Comparison of ENCODE assay signal across 8 cellular contexts in genomic region chr16:47493358-47494337, GRCh38. TPM values are rescaled to one million over a fixed set of nuclear protein-coding genes. Genes with fewer than 3 reads are reported as not detected.
DNase-seq lines count a peak whose midpoint lies in the region; ATAC-seq, FAIRE-seq and TF ChIP-seq lines count a peak whose summit lies in the region.

No MANE protein-coding gene starts in this region.

- in situ Hi-C loops in HepG2 (cut with HindIII; ENCODE audit: extremely low pct_ligation_motif_present, low pct_unique_long_range_greater_than_20kb) = no loop called here

- TF ChIP-seq POLR2A in HepG2 (IDR thresholded peaks at IDR 0.05; ENCODE audit: insufficient read depth in 1 of 2, low read depth in 2 of 2, low read length in 2 of 2) = no peak

- H3K4me1 ChIP-seq in HepG2 (ENCODE audit: insufficient read depth, low read length) = peaks cover 59% of the 10 kb centered on the region

- no peak overlapping the region for H2AFZ ChIP-seq in HepG2 (ENCODE audit: low read length)

- no peak for FAIRE-seq in HepG2 (lab: Jason Lieb, UNC)

- POLR2A ChIA-PET in GM10248 (lab: Yijun Ruan, JAX) = no interaction called here
- POLR2A ChIA-PET in HepG2 (lab: Yijun Ruan, JAX) = interaction anchor here (1.1 to 3.4 kb wide), 4 partner anchors 12 to 32 kb away, joined by 3 to 23 read pairs (median 6); partner anchors contain the start of genes ITFG1 and PHKB

- H3K27me3 ChIP-seq in HepG2 (ENCODE audit: control insufficient read depth in 1 of 2, insufficient read depth in 2 of 2, low read length in 2 of 2) = no peaks in the 10 kb centered on the region

- peak overlapping the region; percentile 65 for H3K27ac ChIP-seq in HepG2 (ENCODE audit: extremely low read length, insufficient read depth, low read length)

- TF ChIP-seq RAD21 in HepG2 (CRISPR knock-in tag; IDR thresholded peaks at IDR 0.05) = no peak

- H3K79me2 ChIP-seq in HepG2 (ENCODE audit: insufficient read depth, low read length) = peaks cover 30% of the 10 kb centered on the region

- no peak overlapping the region; the same call in 1 of the 2 replicates for H3K9ac ChIP-seq in HepG2 (ENCODE audit: insufficient read depth, low read depth, low read length)

- 74% methylated on average over 9 of the region's 9 CpGs for WGBS in HepG2 (ENCODE audit: low lambda C conversion rate)

- H3K36me3 ChIP-seq in HepG2 (replicated peaks in 1 of 2; ENCODE audit: control insufficient read depth in 1 of 2, insufficient read depth in 2 of 2, low read length in 2 of 2) = peaks cover 0 to 9% of the 10 kb centered on the region in 2 experiments; a peak in 1 of 5 replicates

- TF ChIP-seq EP300 in HepG2 (IDR thresholded peaks at IDR 0.05; ENCODE audit: low read depth in 2 of 2, low read length in 2 of 2) = no peak
- no peak for TF ChIP-seq EP300 in HepG2 (CRISPR knock-in tag; IDR thresholded peaks at IDR 0.05; ENCODE audit: borderline replicate concordance)

- CTCF ChIA-PET in GM10248 (lab: Yijun Ruan, JAX) (interaction anchor here (0.8 to 2.0 kb wide), 8 partner anchors 13 to 351 kb away, joined by 3 to 8 read pairs (median 5); partner anchors contain the start of genes ITFG1, NETO2 and PHKB), HepG2 (lab: Yijun Ruan, JAX; ENCODE audit: low intra/inter-chr PET ratio, low total read pairs) (no interaction called here)

- H3K4me3 ChIP-seq in HepG2 (replicated peaks in 1 of 3; ENCODE audit: insufficient read depth in 1 of 3, low read depth in 2 of 3, low read length in 3 of 3) = peak overlapping the region in 1 of 3 experiments; percentile 32; a peak in 2 of 6 replicates

- TSS peak; percentile 22 for BruUV-seq in HepG2 (replicated peaks; lab: Mats Ljungman, UMichigan)

- peak overlapping the region; percentile 68 for H3K4me2 ChIP-seq in HepG2 (ENCODE audit: low read depth, low read length)

- DNase-seq in GM10248 (ENCODE audit: extremely low spot score) (peak; percentile 31), Kasumi-1 (lab: John Stamatoyannopoulos, UW) (peak; percentile 38 to 53), HepG2 (ENCODE audit: low spot score) (no peak), midbrain (lab: John Stamatoyannopoulos, UW) (no peak), head of caudate nucleus (no peak), NCI-H345 treated with DMSO at 0.1 percent for 48 hours (lab: John Stamatoyannopoulos, UW; ENCODE audit: unreplicated experiment) (no peak)
- DNase-seq in activated CD4-positive, alpha-beta T cell treated with anti-CD3 and anti-CD28 coated beads for 4 hours = no peak

- H4K20me1 ChIP-seq in HepG2 (ENCODE audit: insufficient read depth, low read length) = no peaks in the 10 kb centered on the region

- intact Hi-C loops in HepG2 (cut with micrococcal nuclease; ENCODE audit: unreplicated experiment) (loop anchor here (5.0 kb wide), 1 partner anchor 44 kb away; no protein-coding TSS in a partner anchor), head of caudate nucleus (cut with DNase I) (no loop called here)

- no peaks in the 10 kb centered on the region for H3K9me3 ChIP-seq in HepG2 (ENCODE audit: low read length)

- TF ChIP-seq CTCF in GM10248 (IDR thresholded peaks at IDR 0.05; ENCODE audit: control extremely low read depth, extremely low read depth, low read depth, missing control alignments) = no peak
- no peak for TF ChIP-seq CTCF in HepG2 (CRISPR knock-in tag; IDR thresholded peaks at IDR 0.05)

- peak; percentile 54 for ATAC-seq in GM21526 (IDR thresholded peaks at IDR 0.05; ENCODE audit: low FRiP score, unreplicated experiment)
- ATAC-seq in HepG2 = no peak

TF ChIP-seq in HepG2, 621 proteins besides CTCF, POLR2A, EP300 and RAD21:
- TF ChIP-seq ZNF18 (CRISPR knock-in tag; IDR thresholded peaks at IDR 0.05; ENCODE audit: insufficient replicate concordance) = no peak
- 0 out of 2 replicates have a peak, but pooled peaks have one; percentile 1 for TF ChIP-seq TFDP1 (CRISPR knock-in tag; IDR thresholded peaks at IDR 0.05; ENCODE audit: borderline replicate concordance)
- TF ChIP-seq ZSCAN9 (CRISPR knock-in tag; IDR thresholded peaks at IDR 0.05; ENCODE audit: borderline replicate concordance) = 0 out of 2 replicates have a peak, but pooled peaks have one; percentile 6
- TF ChIP-seq EHMT2 (IDR thresholded peaks at IDR 0.05; ENCODE audit: borderline replicate concordance, low read depth, low read length) = 0 out of 2 replicates have a peak, but pooled peaks have one; percentile 21
- TF ChIP-seq TAF15 (IDR thresholded peaks at IDR 0.05; ENCODE audit: low read depth, low read length, poor library complexity, severe bottlenecking) = no peak
- TF ChIP-seq KDM3A (CRISPR knock-in tag; IDR thresholded peaks at IDR 0.05; ENCODE audit: low read depth) = no peak
- 0 out of 4 replicates have a peak, but pooled peaks of 1 of the 2 experiments have one; percentile 32 for TF ChIP-seq KLF16 (CRISPR knock-in tag; IDR thresholded peaks at IDR 0.05)
- TF ChIP-seq CREB1 (IDR thresholded peaks at IDR 0.05) = no peak
- 0 out of 2 replicates have a peak, but pooled peaks have one; percentile 11 for TF ChIP-seq CREB1 (CRISPR knock-in tag; IDR thresholded peaks at IDR 0.05)

RNA-seq across cellular contexts. Expression of gene PHKB, which starts 32.5 kb away (rescaled TPM):
- total RNA-seq in HepG2 (2016; rRNA removed; fragmentation: Illumina TruSeq; extraction: Trizol) = 66.0 and 95.1 TPM in 2 replicates
- total RNA-seq in HepG2 (2016; cell fraction: cytosol; rRNA removed; fragmentation: Illumina TruSeq; extraction: Trizol; ENCODE audit: low read depth) = 200 and 220 TPM in 2 replicates
- total RNA-seq in HepG2 (2016; cell fraction: insoluble cytoplasmic fraction; rRNA removed; fragmentation: Illumina TruSeq; extraction: Trizol) = 58.0 and 93.2 TPM in 2 replicates
- 88.4 and 98.7 TPM in 2 replicates for total RNA-seq in HepG2 (2016; cell fraction: membrane; rRNA removed; fragmentation: Illumina TruSeq; extraction: Trizol)
- 84.8 and 101 TPM in 2 replicates for total RNA-seq in HepG2 (2016; cell fraction: nucleus; rRNA removed; fragmentation: Illumina TruSeq; extraction: Trizol)
- polyA plus RNA-seq in HepG2 (2011; rRNA removed) = 62.4 and 80.8 TPM in 2 replicates
- polyA plus RNA-seq in HepG2 (2011; cell fraction: cytosol; rRNA removed) = 25.3 and 40.2 TPM in 2 replicates
- polyA plus RNA-seq in HepG2 (2011; cell fraction: nucleus; rRNA removed) = 78.9 and 86.4 TPM in 2 replicates
- 46.4 and 75.5 TPM in 2 replicates for polyA plus RNA-seq in HepG2 (2012)
- polyA plus RNA-seq in HepG2 (2016; cell fraction: cytosol; fragmentation: Illumina TruSeq; extraction: Trizol; ENCODE audit: low read depth) = 9.5 and 12.2 TPM in 2 replicates
- 93.2 and 94.4 TPM in 2 replicates for polyA plus RNA-seq in HepG2 (2016; cell fraction: insoluble cytoplasmic fraction; fragmentation: Illumina TruSeq; extraction: Trizol; ENCODE audit: low read depth)
- polyA plus RNA-seq in HepG2 (2016; cell fraction: membrane; fragmentation: Illumina TruSeq; extraction: Trizol; ENCODE audit: low read depth) = 31.8 and 34.3 TPM in 2 replicates
- 81.2 and 89.2 TPM in 2 replicates for polyA plus RNA-seq in HepG2 (2016; cell fraction: nucleus; fragmentation: Illumina TruSeq; extraction: Trizol; ENCODE audit: insufficient read depth, low read depth)
- polyA minus RNA-seq in HepG2 (2011; rRNA and poly(A)+ RNA removed; ENCODE audit: low replicate concordance) = 88.9 and 99.3 TPM in 2 replicates
- 53.6 and 56.7 TPM in 2 replicates for polyA minus RNA-seq in HepG2 (2011; cell fraction: cytosol; rRNA and poly(A)+ RNA removed)
- 321 and 334 TPM in 2 replicates for polyA minus RNA-seq in HepG2 (2011; cell fraction: nucleus; rRNA and poly(A)+ RNA removed)

RNA-seq across cellular contexts. Expression of gene ITFG1, which starts 32.8 kb away (rescaled TPM):
- total RNA-seq in HepG2 (2016; rRNA removed; fragmentation: Illumina TruSeq; extraction: Trizol) = 43.7 and 74.5 TPM in 2 replicates
- total RNA-seq in HepG2 (2016; cell fraction: cytosol; rRNA removed; fragmentation: Illumina TruSeq; extraction: Trizol; ENCODE audit: low read depth) = 10.6 and 11.3 TPM in 2 replicates
- total RNA-seq in HepG2 (2016; cell fraction: insoluble cytoplasmic fraction; rRNA removed; fragmentation: Illumina TruSeq; extraction: Trizol) = 41.6 and 78.2 TPM in 2 replicates
- total RNA-seq in HepG2 (2016; cell fraction: membrane; rRNA removed; fragmentation: Illumina TruSeq; extraction: Trizol) = 28.3 and 33.2 TPM in 2 replicates
- total RNA-seq in HepG2 (2016; cell fraction: nucleus; rRNA removed; fragmentation: Illumina TruSeq; extraction: Trizol) = 99.8 and 112 TPM in 2 replicates
- polyA plus RNA-seq in HepG2 (2011; rRNA removed) = 129 and 150 TPM in 2 replicates
- 61.2 and 97.7 TPM in 2 replicates for polyA plus RNA-seq in HepG2 (2011; cell fraction: cytosol; rRNA removed)
- 18.9 and 25.5 TPM in 2 replicates for polyA plus RNA-seq in HepG2 (2011; cell fraction: nucleus; rRNA removed)
- polyA plus RNA-seq in HepG2 (2012) = 74.2 and 93.9 TPM in 2 replicates
- 14.2 and 16.6 TPM in 2 replicates for polyA plus RNA-seq in HepG2 (2016; cell fraction: cytosol; fragmentation: Illumina TruSeq; extraction: Trizol; ENCODE audit: low read depth)
- 46.8 and 47.5 TPM in 2 replicates for polyA plus RNA-seq in HepG2 (2016; cell fraction: insoluble cytoplasmic fraction; fragmentation: Illumina TruSeq; extraction: Trizol; ENCODE audit: low read depth)
- polyA plus RNA-seq in HepG2 (2016; cell fraction: membrane; fragmentation: Illumina TruSeq; extraction: Trizol; ENCODE audit: low read depth) = 26.3 and 29.6 TPM in 2 replicates
- polyA plus RNA-seq in HepG2 (2016; cell fraction: nucleus; fragmentation: Illumina TruSeq; extraction: Trizol; ENCODE audit: insufficient read depth, low read depth) = 109 and 116 TPM in 2 replicates
- 21.2 and 34.6 TPM in 2 replicates for polyA minus RNA-seq in HepG2 (2011; rRNA and poly(A)+ RNA removed; ENCODE audit: low replicate concordance)
- 38.5 and 42.1 TPM in 2 replicates for polyA minus RNA-seq in HepG2 (2011; cell fraction: cytosol; rRNA and poly(A)+ RNA removed)
- polyA minus RNA-seq in HepG2 (2011; cell fraction: nucleus; rRNA and poly(A)+ RNA removed) = 93.2 and 115 TPM in 2 replicates

Comparison
In these comparisons a context has a peak if more than half of its experiments do, and no peak if none do; other contexts are left out.
1. DNase-seq: peak in GM10248 (single experiment) and Kasumi-1 (2 of 2); none in HepG2 (single experiment), midbrain (single experiment), head of caudate nucleus (0 of 42), NCI-H345 treated with DMSO at 0.1 percent for 48 hours (single experiment) and activated CD4-positive, alpha-beta T cell treated with anti-CD3 and anti-CD28 coated beads for 4 hours (0 of 2).